1 cellular context compared by ENCODE assay signal in genomic region chr6:21668794-21669193, GRCh38.
TF ChIP-seq lines count a peak whose summit lies in the region.

No MANE protein-coding gene starts in this region.

TF ChIP-seq in GM23338, 12 proteins besides CTCF, POLR2A, EP300 and RAD21 (continued from another document):
- TF ChIP-seq ZNF462 (CRISPR knock-in tag; IDR thresholded peaks at IDR 0.05) (no peak), POLR2AphosphoS5 (IDR thresholded peaks at IDR 0.05; ENCODE audit: low read depth) (no peak), REST (IDR thresholded peaks at IDR 0.05; ENCODE audit: unreplicated experiment) (no peak)
TF ChIP-seq in GM23338: peak in this region for 0.
